ENCODE assay signal across 9 cellular contexts in genomic region chr6:142013286-142013685, GRCh38.
DNase-seq lines count a peak whose midpoint lies in the region; ATAC-seq and TF ChIP-seq lines count a peak whose summit lies in the region.
"Had no signal": no experiment of that assay in that cellular context is flagged by ENCODE, and none has a peak within 500 bp of the region (broad histone marks: within the 10 kb centered on the region; RNA-seq: fewer than 3 reads in every experiment).

No MANE protein-coding gene starts in this region.

- H3K4me3 ChIP-seq in astrocyte of the spinal cord (ENCODE audit: low read depth, low read length) (no peak overlapping the region), adrenal gland (no peak overlapping the region)

- peak; percentile 65 to 78 for ATAC-seq in natural killer cell treated with Interleukin-12 subunit alpha and Interleukin-12 subunit beta and Interleukin-15 and Interleukin-18, amount 100 ng/mL, for 72 hours
- ATAC-seq in natural killer cell, result no peak
- peak; percentile 86 for ATAC-seq in HG03139 (IDR thresholded peaks at IDR 0.05; ENCODE audit: unreplicated experiment)
- ATAC-seq in Right ventricle myocardium superior (ENCODE audit: poor library complexity), result no peak

- H3K27ac ChIP-seq in adrenal gland, result no peak overlapping the region

- H3K36me3 ChIP-seq in adrenal gland (replicated peaks in 1 of 2), result no peaks in the 10 kb centered on the region

- in situ Hi-C loops in astrocyte of the spinal cord (cut with HindIII; ENCODE audit: low sequenced_read_pairs), result no loop called here

- H3K9me3 Mint-ChIP-seq in natural killer cell treated with Interleukin-12 subunit alpha and Interleukin-12 subunit beta and Interleukin-15 and Interleukin-18, amount 100 ng/mL, for 72 hours, result no peaks in the 10 kb centered on the region
- H3K9me3 Mint-ChIP-seq in natural killer cell, result peaks cover 0 to 3% of the 10 kb centered on the region in 2 donors
- H3K9me3 Mint-ChIP-seq: CD4-positive, alpha-beta memory T cell had no signal

- intact Hi-C loops in natural killer cell (cut with micrococcal nuclease) (no loop called here), Right ventricle myocardium superior (cut with DNase I) (no loop called here), adrenal gland (cut with DNase I) (no loop called here)

- H3K36me3 Mint-ChIP-seq in natural killer cell treated with Interleukin-12 subunit alpha and Interleukin-12 subunit beta and Interleukin-15 and Interleukin-18, amount 100 ng/mL, for 72 hours, result no peaks in the 10 kb centered on the region
- H3K36me3 Mint-ChIP-seq in natural killer cell, result no peaks in the 10 kb centered on the region
- H3K36me3 Mint-ChIP-seq: CD4-positive, alpha-beta memory T cell had no signal

- H3K27me3 ChIP-seq in adrenal gland, result no peaks in the 10 kb centered on the region

- H3K4me1 ChIP-seq in adrenal gland (replicated peaks in 1 of 2), result no peaks in the 10 kb centered on the region

- TF ChIP-seq CTCF in natural killer cell (IDR thresholded peaks at IDR 0.05), result no peak
- TF ChIP-seq CTCF in astrocyte of the spinal cord (IDR thresholded peaks at IDR 0.05; ENCODE audit: low read depth, low read length), result no peak
- TF ChIP-seq CTCF in adrenal gland (IDR thresholded peaks at IDR 0.05), result no peak

- H3K9me3 ChIP-seq in adrenal gland (replicated peaks in 1 of 3), result no peaks in the 10 kb centered on the region

- H3K27me3 Mint-ChIP-seq in natural killer cell treated with Interleukin-12 subunit alpha and Interleukin-12 subunit beta and Interleukin-15 and Interleukin-18, amount 100 ng/mL, for 72 hours, result no peaks in the 10 kb centered on the region
- H3K27me3 Mint-ChIP-seq in natural killer cell (ENCODE audit: low read depth in 2 of 2), result no peaks in the 10 kb centered on the region

- TF ChIP-seq POLR2A in adrenal gland (IDR thresholded peaks at IDR 0.05), result no peak

- H3K27ac Mint-ChIP-seq in natural killer cell treated with Interleukin-12 subunit alpha and Interleukin-12 subunit beta and Interleukin-15 and Interleukin-18, amount 100 ng/mL, for 72 hours, result peak overlapping the region; percentile 15 to 21
- H3K27ac Mint-ChIP-seq in natural killer cell, result no peak overlapping the region
- H3K27ac Mint-ChIP-seq: CD4-positive, alpha-beta memory T cell had no signal

- H3K4me3 Mint-ChIP-seq in natural killer cell treated with Interleukin-12 subunit alpha and Interleukin-12 subunit beta and Interleukin-15 and Interleukin-18, amount 100 ng/mL, for 72 hours, result peak overlapping the region; percentile 39
- no peak overlapping the region for H3K4me3 Mint-ChIP-seq in natural killer cell
- H3K4me3 Mint-ChIP-seq: CD4-positive, alpha-beta memory T cell had no signal

- no peak for DNase-seq in natural killer cell treated with Interleukin-12 subunit alpha and Interleukin-12 subunit beta and Interleukin-15 and Interleukin-18, amount 100 ng/mL, for 72 hours (ENCODE audit: low spot score)
- DNase-seq in natural killer cell (no peak), astrocyte of the spinal cord (ENCODE audit: low read depth, low spot score) (peak; percentile 92), DMS79 (lab: John Stamatoyannopoulos, UW) (no peak), NCI-H446 treated with DMSO at 0.1 percent for 48 hours (lab: John Stamatoyannopoulos, UW) (no peak), Right ventricle myocardium superior (no peak), adrenal gland (no peak)
- DNase-seq: CD4-positive, alpha-beta memory T cell had no signal

- peaks cover 5 to 15% of the 10 kb centered on the region in 2 donors for H3K4me1 Mint-ChIP-seq in natural killer cell treated with Interleukin-12 subunit alpha and Interleukin-12 subunit beta and Interleukin-15 and Interleukin-18, amount 100 ng/mL, for 72 hours (ENCODE audit: low read depth in 2 of 2)
- no peaks in the 10 kb centered on the region for H3K4me1 Mint-ChIP-seq in natural killer cell

Comparison
In these comparisons a context has a peak if more than half of its experiments do, and no peak if none do; other contexts are left out.
1. ATAC-seq: peak in natural killer cell treated with Interleukin-12 subunit alpha and Interleukin-12 subunit beta and Interleukin-15 and Interleukin-18, amount 100 ng/mL, for 72 hours (2 of 2) and HG03139 (single experiment); none in natural killer cell (0 of 3) and Right ventricle myocardium superior (single experiment).
2. H3K27ac Mint-ChIP-seq: peak in natural killer cell treated with Interleukin-12 subunit alpha and Interleukin-12 subunit beta and Interleukin-15 and Interleukin-18, amount 100 ng/mL, for 72 hours (2 of 2); none in natural killer cell (0 of 2).